In genomic region chr1:154170547-154171221, GRCh38 we compare ENCODE assay signal across 10 cellular contexts. TPM values are rescaled to one million over a fixed set of nuclear protein-coding genes. Genes with fewer than 3 reads are reported as not detected.
A peak's percentile ranks its signal among the peaks of the same experiment; 100 is the strongest.
DNase-seq lines count a peak whose midpoint lies in the region; ATAC-seq lines count a peak whose summit lies in the region.
"Had no signal": no experiment of that assay in that cellular context is flagged by ENCODE, and none has a peak within 500 bp of the region (broad histone marks: within the 10 kb centered on the region; RNA-seq: fewer than 3 reads in every experiment).

No MANE protein-coding gene starts in this region.

- CTCF ChIA-PET in activated naive CD4-positive, alpha-beta T cell treated with anti-CD3 and anti-CD28 coated beads for 36 hours (lab: Charles Lee), result interaction anchor here (0.8 to 1.5 kb wide), 3 partner anchors 11 to 29 kb away, joined by 3 read pairs; no protein-coding TSS in a partner anchor

- no peaks in the 10 kb centered on the region for H3K27me3 Mint-ChIP-seq in activated naive CD4-positive, alpha-beta T cell treated with anti-CD3 and anti-CD28 coated beads for 36 hours (ENCODE audit: low read depth)
- no peaks in the 10 kb centered on the region for H3K27me3 Mint-ChIP-seq in memory B cell

- H3K4me1 Mint-ChIP-seq in activated naive CD4-positive, alpha-beta T cell treated with anti-CD3 and anti-CD28 coated beads for 36 hours (ENCODE audit: low read depth), result peaks cover 46% of the 10 kb centered on the region
- H3K4me1 Mint-ChIP-seq in memory B cell, result peaks cover 7% of the 10 kb centered on the region
- peaks cover 52% of the 10 kb centered on the region for H3K4me1 Mint-ChIP-seq in stimulated activated effector memory CD8-positive, alpha-beta T cell treated with anti-CD3 and anti-CD28 coated beads, Interleukin-12 subunit alpha, Interleukin-12 subunit beta, amount 100 ng/mL, for 72 hours

- intact Hi-C loops in activated naive CD4-positive, alpha-beta T cell treated with anti-CD3 and anti-CD28 coated beads for 36 hours (cut with micrococcal nuclease), result loop anchor here (1.0 kb wide), 2 partner anchors 12 kb away; no protein-coding TSS in a partner anchor

- peak overlapping the region; percentile 80 for H3K27ac Mint-ChIP-seq in activated naive CD4-positive, alpha-beta T cell treated with anti-CD3 and anti-CD28 coated beads for 36 hours
- H3K27ac Mint-ChIP-seq in memory B cell, result peak overlapping the region; percentile 78
- H3K27ac Mint-ChIP-seq in stimulated activated effector memory CD8-positive, alpha-beta T cell treated with anti-CD3 and anti-CD28 coated beads, Interleukin-12 subunit alpha, Interleukin-12 subunit beta, amount 100 ng/mL, for 72 hours, result peak overlapping the region; percentile 89

- no peak for ATAC-seq in memory B cell (ENCODE audit: low read depth)
- ATAC-seq in stimulated activated effector memory CD8-positive, alpha-beta T cell treated with anti-CD3 and anti-CD28 coated beads, Interleukin-12 subunit alpha, Interleukin-12 subunit beta, amount 100 ng/mL, for 72 hours, result peak; percentile 100

- peak; percentile 50 to 55 for DNase-seq in activated CD4-positive, alpha-beta T cell treated with anti-CD3 and anti-CD28 coated beads for 4 hours
- no peak for DNase-seq in activated CD4-positive, alpha-beta T cell treated with anti-CD3 and anti-CD28 coated beads for 1 hour
- DNase-seq in activated naive CD4-positive, alpha-beta T cell treated with anti-CD3 and anti-CD28 coated beads for 36 hours, result peak; percentile 85
- no peak for DNase-seq in memory B cell (ENCODE audit: low spot score in 2 of 2)
- DNase-seq in stimulated activated effector memory CD8-positive, alpha-beta T cell treated with anti-CD3 and anti-CD28 coated beads, Interleukin-12 subunit alpha, Interleukin-12 subunit beta, amount 100 ng/mL, for 72 hours (ENCODE audit: low spot score in 2 of 2), result peak; percentile 16 to 74
- no peak for DNase-seq in NAMALWA (ENCODE audit: low spot score)
- no peak for DNase-seq in NCI-H446 (lab: John Stamatoyannopoulos, UW)
- DNase-seq in NCI-H774 (lab: John Stamatoyannopoulos, UW), result no peak

- peak overlapping the region; percentile 17 for H3K4me3 Mint-ChIP-seq in activated naive CD4-positive, alpha-beta T cell treated with anti-CD3 and anti-CD28 coated beads for 36 hours
- H3K4me3 Mint-ChIP-seq in memory B cell, result no peak overlapping the region
- peak overlapping the region; percentile 30 for H3K4me3 Mint-ChIP-seq in stimulated activated effector memory CD8-positive, alpha-beta T cell treated with anti-CD3 and anti-CD28 coated beads, Interleukin-12 subunit alpha, Interleukin-12 subunit beta, amount 100 ng/mL, for 72 hours

- H3K9me3 Mint-ChIP-seq in activated naive CD4-positive, alpha-beta T cell treated with anti-CD3 and anti-CD28 coated beads for 36 hours, result no peaks in the 10 kb centered on the region
- no peaks in the 10 kb centered on the region for H3K9me3 Mint-ChIP-seq in memory B cell
- H3K9me3 Mint-ChIP-seq in stimulated activated effector memory CD8-positive, alpha-beta T cell treated with anti-CD3 and anti-CD28 coated beads, Interleukin-12 subunit alpha, Interleukin-12 subunit beta, amount 100 ng/mL, for 72 hours, result no peaks in the 10 kb centered on the region

- H3K36me3 Mint-ChIP-seq in activated naive CD4-positive, alpha-beta T cell treated with anti-CD3 and anti-CD28 coated beads for 36 hours (ENCODE audit: low read depth), result peaks cover 68% of the 10 kb centered on the region
- peaks cover 50% of the 10 kb centered on the region for H3K36me3 Mint-ChIP-seq in memory B cell
- peaks cover 100% of the 10 kb centered on the region for H3K36me3 Mint-ChIP-seq in stimulated activated effector memory CD8-positive, alpha-beta T cell treated with anti-CD3 and anti-CD28 coated beads, Interleukin-12 subunit alpha, Interleukin-12 subunit beta, amount 100 ng/mL, for 72 hours

RNA-seq across cellular contexts. Expression of gene NUP210L, which starts 15.8 kb away (rescaled TPM):
- under 1 TPM; 0.02 to 0.05 TPM for total RNA-seq in activated naive CD4-positive, alpha-beta T cell treated with anti-CD3 and anti-CD28 coated beads for 36 hours
- total RNA-seq: SK-MEL-5 had no signal

RNA-seq across cellular contexts. Expression of gene TPM3, which starts 21.2 kb away (rescaled TPM):
- 100 to 1,000 TPM; 587 to 611 TPM for total RNA-seq in activated naive CD4-positive, alpha-beta T cell treated with anti-CD3 and anti-CD28 coated beads for 36 hours

RNA-seq across cellular contexts. Expression of gene CFAP141, which starts 35.4 kb away (rescaled TPM):
- not detected for total RNA-seq in activated naive CD4-positive, alpha-beta T cell treated with anti-CD3 and anti-CD28 coated beads for 36 hours
- total RNA-seq: myocyte, SK-MEL-5 had no signal

RNA-seq across cellular contexts. Expression of gene UBAP2L, which starts 50.1 kb away (rescaled TPM):
- 100 to 1,000 TPM; 154 to 164 TPM for total RNA-seq in activated naive CD4-positive, alpha-beta T cell treated with anti-CD3 and anti-CD28 coated beads for 36 hours

Comparison
In these comparisons a context has a peak if more than half of its experiments do, and no peak if none do; other contexts are left out.
1. DNase-seq: peak in activated CD4-positive, alpha-beta T cell treated with anti-CD3 and anti-CD28 coated beads for 4 hours (2 of 2), activated naive CD4-positive, alpha-beta T cell treated with anti-CD3 and anti-CD28 coated beads for 36 hours (single experiment) and stimulated activated effector memory CD8-positive, alpha-beta T cell treated with anti-CD3 and anti-CD28 coated beads, Interleukin-12 subunit alpha, Interleukin-12 subunit beta, amount 100 ng/mL, for 72 hours (2 of 2); none in activated CD4-positive, alpha-beta T cell treated with anti-CD3 and anti-CD28 coated beads for 1 hour (single experiment), memory B cell (0 of 2), NAMALWA (single experiment), NCI-H446 (0 of 2) and NCI-H774 (single experiment).
2. Peak in every context shown above with its lines, with median percentiles within 50 percentile points of each other: H3K27ac Mint-ChIP-seq.